ENCODE assay signal across 6 cellular contexts in genomic region chr17:47773664-47774063, GRCh38. TPM values are rescaled to one million over a fixed set of nuclear protein-coding genes. Genes with fewer than 3 reads are reported as not detected.
"Had no signal": no experiment of that assay in that cellular context is flagged by ENCODE, and none has a peak within 500 bp of the region (broad histone marks: within the 10 kb centered on the region; RNA-seq: fewer than 3 reads in every experiment).

No MANE protein-coding gene starts in this region.

RNA-seq across cellular contexts. Expression of gene TBX21, which starts 40.6 kb away (rescaled TPM):
- total RNA-seq: mammary epithelial cell, neural crest cell, osteoblast had no signal
- polyA plus RNA-seq: mammary epithelial cell had no signal

RNA-seq across cellular contexts. Expression of gene LRRC46, which starts 57.8 kb away (rescaled TPM):
- total RNA-seq: lower leg skin, osteoblast, posterior vena cava, suprapubic skin had no signal
